In the genomic region with DNA sequence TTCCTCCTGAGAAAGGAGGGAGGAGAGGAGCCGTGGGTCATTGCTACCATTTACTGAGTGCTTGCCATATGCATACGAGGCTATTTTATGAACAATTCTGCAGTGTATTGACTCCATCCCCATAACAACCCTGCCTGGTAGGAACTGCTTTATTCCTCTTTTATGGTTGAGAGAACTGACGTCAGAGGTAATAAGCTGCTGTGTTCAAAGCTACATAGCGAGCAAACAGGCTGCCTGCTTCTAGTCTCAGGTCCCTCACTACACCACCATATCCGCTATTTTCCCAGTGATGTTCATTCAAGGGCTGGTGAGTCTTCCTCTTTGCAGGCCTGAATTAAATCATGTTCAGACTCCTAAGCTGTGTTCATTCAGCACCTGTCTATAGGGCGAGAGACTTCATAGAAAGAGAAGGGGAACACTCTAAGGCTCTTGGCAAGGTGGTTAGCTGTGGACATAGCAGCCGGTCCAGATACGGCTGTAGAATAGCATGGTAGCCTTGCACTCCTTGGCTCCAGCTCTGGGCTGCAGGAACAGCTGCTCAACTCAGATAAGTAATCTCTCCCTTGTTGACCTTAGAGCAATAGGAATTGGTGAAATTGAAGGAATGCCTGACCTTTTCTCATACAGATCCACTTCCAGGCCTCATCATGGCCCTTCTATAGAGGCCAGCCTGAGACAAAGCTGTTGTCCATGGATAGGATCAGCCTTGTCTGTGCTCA, we compare ENCODE assay signal across 17 cellular contexts.
DNase-seq lines count a peak whose midpoint lies in the region; ATAC-seq and TF ChIP-seq lines count a peak whose summit lies in the region.
"Had no signal": no experiment of that assay in that cellular context is flagged by ENCODE, and none has a peak within 500 bp of the region (broad histone marks: within the 10 kb centered on the region; RNA-seq: fewer than 3 reads in every experiment).

No MANE protein-coding gene starts in this region.

- H3F3A ChIP-seq in neural cell (ENCODE audit: insufficient read depth, low read length, poor library complexity, severe bottlenecking) = no peaks in the 10 kb centered on the region

- DNase-seq in T-helper 2 cell treated with Interferon-gamma antibody and Interleukin-4, amounts not matched to agents 5 μg/mL and 100 μg/mL, for 36 hours (ENCODE audit: low spot score) = no peak
- DNase-seq in T-helper 2 cell = no peak
- DNase-seq in IMR-90 = no peak
- DNase-seq in body of pancreas = peak; percentile 41 to 75 (median 70)
- no peak for DNase-seq in LoVo (ENCODE audit: low spot score)
- DNase-seq: EL, NCI-H2081 treated with DMSO at 0.1 percent for 48 hours, NCI-H82 had no signal

- H2BK15ac ChIP-seq in IMR-90 (ENCODE audit: low read depth, low read length) = no peak overlapping the region

- H4K5ac ChIP-seq in IMR-90 (ENCODE audit: low read depth, low read length) = no peak overlapping the region

- in situ Hi-C loops in IMR-90 (cut with MboI; ENCODE audit: low sequenced_read_pairs) = no loop called here

- H2AK5ac ChIP-seq in IMR-90 (ENCODE audit: low read depth, low read length) = 0 out of 2 replicates have a peak overlapping the region, but pooled peaks have one; percentile 16

- CTCF ChIA-PET in IMR-90 (lab: Yijun Ruan, JAX) = no interaction called here

- H4K91ac ChIP-seq in IMR-90 (ENCODE audit: insufficient read depth, low read depth, low read length) = no peak overlapping the region

- peak overlapping the region; percentile 24; the same call in 1 of the 2 replicates for H3K4ac ChIP-seq in IMR-90 (ENCODE audit: low read depth, low read length)

- peaks cover 71% of the 10 kb centered on the region for H3K4me1 Mint-ChIP-seq in T-helper 2 cell treated with Interferon-gamma antibody and Interleukin-4, amounts not matched to agents 5 μg/mL and 100 μg/mL, for 36 hours (ENCODE audit: low read depth)
- H3K4me1 Mint-ChIP-seq: WTC11 had no signal

- peak overlapping the region; percentile 39 for H3K27ac Mint-ChIP-seq in T-helper 2 cell treated with Interferon-gamma antibody and Interleukin-4, amounts not matched to agents 5 μg/mL and 100 μg/mL, for 36 hours
- H3K27ac Mint-ChIP-seq: type B pancreatic cell, WTC11 had no signal

- H3K9me2 ChIP-seq in neural cell (ENCODE audit: insufficient read depth, low read length) = no peaks in the 10 kb centered on the region

- H3K9me3 ChIP-seq in IMR-90 (ENCODE audit: control insufficient read depth, insufficient read depth, low read length) = no peaks in the 10 kb centered on the region
- no peaks in the 10 kb centered on the region for H3K9me3 ChIP-seq in body of pancreas
- H3K9me3 ChIP-seq in neural cell (ENCODE audit: low read length) = no peaks in the 10 kb centered on the region
- H3K9me3 ChIP-seq: A549 had no signal

- peaks cover 23% of the 10 kb centered on the region for H3K36me3 Mint-ChIP-seq in T-helper 2 cell treated with Interferon-gamma antibody and Interleukin-4, amounts not matched to agents 5 μg/mL and 100 μg/mL, for 36 hours (ENCODE audit: low read depth)
- H3K36me3 Mint-ChIP-seq: type B pancreatic cell, WTC11 had no signal

- H3K4me2 ChIP-seq in IMR-90 (ENCODE audit: low read depth, low read length) = no peak overlapping the region
- H3K4me2 ChIP-seq in neural cell (ENCODE audit: low read length) = no peak overlapping the region
- H3K4me2 ChIP-seq: A549 had no signal

- H2BK120ac ChIP-seq in IMR-90 (ENCODE audit: low read depth, low read length) = no peak overlapping the region

- H3K4me3 Mint-ChIP-seq in T-helper 2 cell treated with Interferon-gamma antibody and Interleukin-4, amounts not matched to agents 5 μg/mL and 100 μg/mL, for 36 hours = no peak overlapping the region
- H3K4me3 Mint-ChIP-seq: type B pancreatic cell, WTC11 had no signal

- no peak overlapping the region for H3K9ac ChIP-seq in IMR-90 (ENCODE audit: low read depth, low read length)
- H3K9ac ChIP-seq in neural cell (ENCODE audit: low read length) = no peak overlapping the region
- H3K9ac ChIP-seq: parathyroid adenoma had no signal

- no peak for ATAC-seq in IMR-90 (ENCODE audit: low read depth)
- ATAC-seq in body of pancreas = peak; percentile 68
- no peak for ATAC-seq in GM21825 (IDR thresholded peaks at IDR 0.05; ENCODE audit: unreplicated experiment)
- no peak for ATAC-seq in GM21381 (IDR thresholded peaks at IDR 0.05; ENCODE audit: unreplicated experiment)
- ATAC-seq: A549, WTC11 had no signal

- 100% methylated on average over 3 of the region's 8 CpGs; no CpG with 5 or more reads in 1 of the 2 experiments for WGBS in IMR-90 (ENCODE audit: extremely low coverage in 2 of 2, insufficient read length in 1 of 2), 2 experiments
- WGBS in body of pancreas, 2 donors = 54 to 63% methylated on average over 8 of the region's 8 CpGs

- no peak overlapping the region for H3K18ac ChIP-seq in IMR-90 (ENCODE audit: low read depth, low read length)

- H3K27me3 ChIP-seq in IMR-90 (ENCODE audit: control insufficient read depth, insufficient read depth, low read length) (no peaks in the 10 kb centered on the region), body of pancreas (no peaks in the 10 kb centered on the region), neural cell (ENCODE audit: insufficient read depth, low read depth, low read length) (no peaks in the 10 kb centered on the region)

- H4K8ac ChIP-seq in IMR-90 (ENCODE audit: low read depth in 2 of 2, low read length in 2 of 2) = no peak overlapping the region

- no peak overlapping the region for H2BK20ac ChIP-seq in IMR-90 (ENCODE audit: low read depth, low read length)

- intact Hi-C loops in IMR-90 (cut with micrococcal nuclease) (no loop called here), body of pancreas (cut with DNase I) (no loop called here)

- no peak overlapping the region for H2AK9ac ChIP-seq in IMR-90 (replicated peaks; ENCODE audit: low read depth, low read length, poor library complexity)

- no peaks in the 10 kb centered on the region for H3K27me3 Mint-ChIP-seq in T-helper 2 cell treated with Interferon-gamma antibody and Interleukin-4, amounts not matched to agents 5 μg/mL and 100 μg/mL, for 36 hours (ENCODE audit: low read depth)
- H3K27me3 Mint-ChIP-seq: type B pancreatic cell had no signal

- peak overlapping the region; percentile 24; the same call in 1 of the 2 replicates for H3K23ac ChIP-seq in IMR-90 (ENCODE audit: low read depth, low read length)

- peak overlapping the region; percentile 13; the same call in 1 of the 2 replicates for H3K14ac ChIP-seq in IMR-90 (replicated peaks; ENCODE audit: low read depth, low read length)

- POLR2A ChIA-PET in IMR-90 (lab: Charles Lee; ENCODE audit: unreplicated experiment) = no interaction called here

- no TSS peak for BruUV-seq in IMR-90 (replicated peaks; lab: Mats Ljungman, UMichigan)

- H3K27ac ChIP-seq in IMR-90 (ENCODE audit: insufficient read depth, low read length) (no peak overlapping the region), body of pancreas (peak overlapping the region; percentile 76 to 86 (median 80)), neural cell (ENCODE audit: low read length) (peak overlapping the region; percentile 36)
- H3K27ac ChIP-seq: A549, C4-2B, parathyroid adenoma, skin epidermis had no signal

- TF ChIP-seq CTCF in IMR-90 (conservative IDR thresholded peaks at IDR 0.05; ENCODE audit: low read depth, low read length) = no peak
- TF ChIP-seq CTCF in body of pancreas (IDR thresholded peaks at IDR 0.05) = no peak
- TF ChIP-seq CTCF in neural cell (IDR thresholded peaks at IDR 0.05; ENCODE audit: poor library complexity, severe bottlenecking) = no peak

- no peak for TF ChIP-seq RAD21 in IMR-90 (IDR thresholded peaks at IDR 0.05; ENCODE audit: low read length)
- TF ChIP-seq RAD21 in neural cell (conservative IDR thresholded peaks at IDR 0.05) = no peak

- no peaks in the 10 kb centered on the region for H3K79me2 ChIP-seq in neural cell (replicated peaks; ENCODE audit: insufficient read depth, low read length)
- H3K79me2 ChIP-seq: parathyroid adenoma had no signal

- no peak for TF ChIP-seq EP300 in neural cell (conservative IDR thresholded peaks at IDR 0.05; ENCODE audit: poor library complexity, severe bottlenecking)

- H3K56ac ChIP-seq in IMR-90 (ENCODE audit: extremely low read depth, insufficient read depth, low read length) = no peak overlapping the region

- H3K79me1 ChIP-seq in IMR-90 (ENCODE audit: low read depth in 1 of 2, low read length in 2 of 2) = peaks cover 30 to 88% of the 10 kb centered on the region in 2 experiments

- no peak overlapping the region for H2AFZ ChIP-seq in IMR-90 (replicated peaks; ENCODE audit: low read length, poor library complexity)
- no peak overlapping the region for H2AFZ ChIP-seq in neural cell (ENCODE audit: low read depth, low read length)
- H2AFZ ChIP-seq: parathyroid adenoma had no signal

- dilution Hi-C loops in IMR-90 (cut with HindIII; ENCODE audit: low sequenced_read_pairs, unreplicated experiment) = no loop called here

- H3K9me1 ChIP-seq in IMR-90 (ENCODE audit: insufficient read depth, low read length) = peaks cover 32% of the 10 kb centered on the region

- no peak overlapping the region for H2BK5ac ChIP-seq in IMR-90 (ENCODE audit: low read depth, low read length, poor library complexity, severe bottlenecking)

- H3K36me3 ChIP-seq in IMR-90 (ENCODE audit: control insufficient read depth, insufficient read depth, low read length) = peaks cover 6% of the 10 kb centered on the region; the same call in 1 of the 2 replicates
- no peaks in the 10 kb centered on the region for H3K36me3 ChIP-seq in body of pancreas (replicated peaks in 1 of 2; ENCODE audit: insufficient read depth in 1 of 2, low read depth in 2 of 2)
- H3K36me3 ChIP-seq in neural cell (ENCODE audit: insufficient read depth, low read length) = no peaks in the 10 kb centered on the region

- H4K20me1 ChIP-seq in IMR-90 (ENCODE audit: insufficient read depth, low read length) = no peaks in the 10 kb centered on the region
- H4K20me1 ChIP-seq in neural cell (ENCODE audit: insufficient read depth) = no peaks in the 10 kb centered on the region

- H3K4me1 ChIP-seq in IMR-90 (ENCODE audit: control insufficient read depth, insufficient read depth, low read length) (peaks cover 22% of the 10 kb centered on the region), body of pancreas (peaks cover 26% of the 10 kb centered on the region)
- H3K4me1 ChIP-seq: A549, parathyroid adenoma had no signal

- H3K4me3 ChIP-seq in IMR-90 (ENCODE audit: insufficient read depth, low read depth, low read length) (no peak overlapping the region), body of pancreas (no peak overlapping the region), neural cell (ENCODE audit: low read length) (no peak overlapping the region)
- H3K4me3 ChIP-seq: A549, skin epidermis had no signal

- TF ChIP-seq POLR2A in IMR-90 (IDR thresholded peaks at IDR 0.05; ENCODE audit: low read depth, low read length) = no peak
- TF ChIP-seq POLR2A in body of pancreas (IDR thresholded peaks at IDR 0.05) = no peak

- no peaks in the 10 kb centered on the region for H3K9me3 Mint-ChIP-seq in T-helper 2 cell treated with Interferon-gamma antibody and Interleukin-4, amounts not matched to agents 5 μg/mL and 100 μg/mL, for 36 hours
- H3K9me3 Mint-ChIP-seq: type B pancreatic cell, WTC11 had no signal

TF ChIP-seq in IMR-90, 13 proteins besides CTCF, POLR2A, EP300 and RAD21 (continues in another document):
- no peak for TF ChIP-seq SMC3 (IDR thresholded peaks at IDR 0.05; ENCODE audit: low read depth, low read length)

Comparison
In these comparisons a context has a peak if more than half of its experiments do, and no peak if none do; other contexts are left out.
1. DNase-seq: peak in body of pancreas (4 of 4); none in T-helper 2 cell treated with Interferon-gamma antibody and Interleukin-4, amounts not matched to agents 5 μg/mL and 100 μg/mL, for 36 hours (single experiment), T-helper 2 cell (0 of 5), IMR-90 (single experiment) and LoVo (single experiment).